Comparison of ENCODE assay signal across 9 cellular contexts in genomic region chr16:787261-787966, GRCh38. TPM values are rescaled to one million over a fixed set of nuclear protein-coding genes. Genes with fewer than 3 reads are reported as not detected.
DNase-seq lines count a peak whose midpoint lies in the region; ATAC-seq and TF ChIP-seq lines count a peak whose summit lies in the region.
"Had no signal": no experiment of that assay in that cellular context is flagged by ENCODE, and none has a peak within 500 bp of the region (broad histone marks: within the 10 kb centered on the region; RNA-seq: fewer than 3 reads in every experiment).

No MANE protein-coding gene starts in this region.

- H3K79me2 ChIP-seq in PC-9 (ENCODE audit: low read depth), result peaks cover 28% of the 10 kb centered on the region

- H3K27ac ChIP-seq in PC-9 (no peak overlapping the region), esophagus squamous epithelium (peak overlapping the region; percentile 69 to 90 (median 84)), sigmoid colon (peak overlapping the region in 3 of 4 donors; percentile 76 to 83 (median 77))

- H3K27me3 ChIP-seq in PC-9 (ENCODE audit: insufficient read depth, low read depth), result peaks cover 7% of the 10 kb centered on the region; the same call in 1 of the 2 replicates
- H3K27me3 ChIP-seq in esophagus squamous epithelium, result peaks cover 0 to 12% (median 0%) of the 10 kb centered on the region in 4 donors
- H3K27me3 ChIP-seq in sigmoid colon, result peaks cover 0 to 10% (median 9%) of the 10 kb centered on the region in 3 donors

- WGBS in esophagus squamous epithelium, 2 donors, result 0% methylated on average over 4 of the region's 48 CpGs; no CpG with 5 or more reads in 1 of the 2 donors
- WGBS in sigmoid colon, 2 donors, result 22 to 40% methylated on average over 48 of the region's 48 CpGs

- H3K4me3 ChIP-seq in PC-9 (peak overlapping the region; percentile 96), esophagus squamous epithelium (peak overlapping the region; percentile 80 to 99 (median 93)), sigmoid colon (peak overlapping the region; percentile 84 to 100 (median 94))

- intact Hi-C loops in PC-9 (cut with micrococcal nuclease; ENCODE audit: unreplicated experiment) (no loop called here), esophagus squamous epithelium (cut with DNase I) (loop anchor here (5.0 kb wide), 1 partner anchor 75 kb away; no protein-coding TSS in a partner anchor), sigmoid colon (cut with DNase I) (loop anchor here (2.0 kb wide), 1 partner anchor 77 kb away; no protein-coding TSS in a partner anchor)

- peaks cover 13% of the 10 kb centered on the region; the same call in 1 of the 2 replicates for H4K20me1 ChIP-seq in PC-9 (ENCODE audit: insufficient read depth)

- no peak for DNase-seq in PC-9
- no peak for DNase-seq in esophagus squamous epithelium (lab: John Stamatoyannopoulos, UW)
- no peak for DNase-seq in sigmoid colon
- DNase-seq in NCI-H187 (lab: John Stamatoyannopoulos, UW), result no peak
- no peak for DNase-seq in DMS153 (lab: John Stamatoyannopoulos, UW)
- no peak for DNase-seq in HEK293T (ENCODE audit: extremely low spot score)

- no peak for TF ChIP-seq EP300 in sigmoid colon (IDR thresholded peaks at IDR 0.05)

- peaks cover 10% of the 10 kb centered on the region; the same call in 1 of the 2 replicates for H3F3A ChIP-seq in PC-9 (ENCODE audit: insufficient read depth, low read depth)

- TF ChIP-seq POLR2A in esophagus squamous epithelium (IDR thresholded peaks at IDR 0.05) (no peak), sigmoid colon (IDR thresholded peaks at IDR 0.05) (no peak)

- CTCF ChIA-PET in PC-9 (lab: Charles Lee), result interaction anchor here (1.8 kb wide), 1 partner anchor 75 kb away, joined by 4 read pairs; no protein-coding TSS in a partner anchor
- CTCF ChIA-PET in HEK293T (lab: Yijun Ruan, JAX), result interaction anchor here (1.2 to 2.1 kb wide), 3 partner anchors 67 to 75 kb away, joined by 4 to 9 read pairs (median 5); partner anchors contain the start of gene METRN

- no peak for TF ChIP-seq CTCF in PC-9 (conservative IDR thresholded peaks at IDR 0.05)
- TF ChIP-seq CTCF in esophagus squamous epithelium (IDR thresholded peaks at IDR 0.05), result no peak
- TF ChIP-seq CTCF in sigmoid colon (IDR thresholded peaks at IDR 0.05), result no peak

- no peaks in the 10 kb centered on the region; the same call in 1 of the 2 replicates for H3K36me3 ChIP-seq in PC-9 (ENCODE audit: low read depth)
- H3K36me3 ChIP-seq in esophagus squamous epithelium, result peaks cover 0 to 35% (median 0%) of the 10 kb centered on the region in 3 donors
- peaks cover 0 to 13% (median 8%) of the 10 kb centered on the region in 4 donors for H3K36me3 ChIP-seq in sigmoid colon

- H3K4me2 ChIP-seq in PC-9, result peak overlapping the region; percentile 92

- POLR2A ChIA-PET in PC-9 (lab: Charles Lee; ENCODE audit: unreplicated experiment), result interaction anchor here (1.3 kb wide), 1 partner anchor 27 kb away, joined by 41 read pairs; the partner anchor contains the start of gene MSLN
- POLR2A ChIA-PET in HEK293T (lab: Yijun Ruan, JAX), result interaction anchor here (1.3 to 3.1 kb wide), 4 partner anchors 13 to 72 kb away, joined by 3 to 34 read pairs (median 24); partner anchors contain the start of genes ANTKMT, GNG13 and METRN

- peak; percentile 12 for ATAC-seq in GM19043 (IDR thresholded peaks at IDR 0.05; ENCODE audit: low read depth, unreplicated experiment)
- ATAC-seq in HG03039 (IDR thresholded peaks at IDR 0.05; ENCODE audit: unreplicated experiment), result no peak

- peaks cover 16% of the 10 kb centered on the region for H3K4me1 ChIP-seq in PC-9 (replicated peaks; ENCODE audit: insufficient read depth)
- peaks cover 32 to 59% (median 36%) of the 10 kb centered on the region in 3 donors for H3K4me1 ChIP-seq in esophagus squamous epithelium
- peaks cover 0 to 26% (median 24%) of the 10 kb centered on the region in 4 donors for H3K4me1 ChIP-seq in sigmoid colon

- no peaks in the 10 kb centered on the region for H3K9me2 ChIP-seq in PC-9 (ENCODE audit: insufficient read depth)

- BruUV-seq in PC-9 (replicated peaks; lab: Mats Ljungman, UMichigan), result no TSS peak

- no peaks in the 10 kb centered on the region for H3K9me3 ChIP-seq in PC-9 (ENCODE audit: insufficient read depth, low read depth)
- no peaks in the 10 kb centered on the region for H3K9me3 ChIP-seq in esophagus squamous epithelium
- no peaks in the 10 kb centered on the region for H3K9me3 ChIP-seq in sigmoid colon

- H2AFZ ChIP-seq in PC-9, result peak overlapping the region; percentile 79; the same call in 1 of the 2 replicates

TF ChIP-seq in HEK293T, 16 proteins besides CTCF, POLR2A, EP300 and RAD21:
- TF ChIP-seq ELF4 (IDR thresholded peaks at IDR 0.05), result no peak
- TF ChIP-seq SUZ12 (IDR thresholded peaks at IDR 0.05), result no peak
- TF ChIP-seq FOXA1 (IDR thresholded peaks at IDR 0.05), result no peak
- TF ChIP-seq FOXK2 (IDR thresholded peaks at IDR 0.05), result no peak
- TF ChIP-seq LEF1 (IDR thresholded peaks at IDR 0.05; ENCODE audit: borderline replicate concordance), result no peak
- TF ChIP-seq NFRKB (IDR thresholded peaks at IDR 0.05), result no peak
- no peak for TF ChIP-seq BHLHE40 (IDR thresholded peaks at IDR 0.05; ENCODE audit: borderline replicate concordance)
- no peak for TF ChIP-seq SP1 (IDR thresholded peaks at IDR 0.05)
- TF ChIP-seq CTBP1 (IDR thresholded peaks at IDR 0.05; ENCODE audit: borderline replicate concordance), result no peak
- no peak for TF ChIP-seq HDGF (IDR thresholded peaks at IDR 0.05; ENCODE audit: borderline replicate concordance)
- TF ChIP-seq FOXM1 (IDR thresholded peaks at IDR 0.05; ENCODE audit: borderline replicate concordance), result no peak
- TF ChIP-seq TARDBP (IDR thresholded peaks at IDR 0.05), result no peak
- TF ChIP-seq ARNT (IDR thresholded peaks at IDR 0.05), result no peak
- no peak for TF ChIP-seq ZNF384 (IDR thresholded peaks at IDR 0.05)
- no peak for TF ChIP-seq PKNOX1 (IDR thresholded peaks at IDR 0.05)
- no peak for TF ChIP-seq L3MBTL2 (conservative IDR thresholded peaks at IDR 0.05)
TF ChIP-seq in HEK293T: peak in this region for 0.

RNA-seq across cellular contexts. Expression of gene RPUSD1, which starts 0.8 kb away (rescaled TPM):
- 53.3 and 56.7 TPM in 2 replicates for total RNA-seq in PC-9 (2021)
- 10 to 100 TPM; 20.3 to 33.3 (median 24.9) TPM for total RNA-seq in esophagus squamous epithelium
- total RNA-seq in sigmoid colon, result 10 to 100 TPM; 10.7 to 20.2 (median 13.2) TPM
- polyA plus RNA-seq in sigmoid colon, result 10 to 100 TPM; 14.4 to 31.1 (median 17.3) TPM

RNA-seq across cellular contexts. Expression of gene CHTF18, which starts 1.0 kb away (rescaled TPM):
- total RNA-seq in PC-9 (2021) (67.7 and 77.8 TPM in 2 replicates), esophagus squamous epithelium (10 to 100 TPM in 1 of 4 donors, 1 to 10 TPM in 3; 5.0 to 17.8 (median 7.3) TPM), sigmoid colon (1 to 10 TPM; 2.8 to 7.7 (median 5.1) TPM)
- 10 to 100 TPM in 1 of 3 donors, 1 to 10 TPM in 2; 1.8 to 29.2 (median 1.8) TPM for polyA plus RNA-seq in sigmoid colon

RNA-seq across cellular contexts. Expression of gene GNG13, which starts 13.1 kb away (rescaled TPM):
- total RNA-seq in PC-9 (2021), result not detected in 2 replicates
- total RNA-seq in esophagus squamous epithelium, result not detected
- not detected for total RNA-seq in sigmoid colon
- polyA plus RNA-seq in sigmoid colon, result 1 to 10 TPM in 1 of 3 donors, under 1 TPM in 2; 0.47 to 1.2 (median 0.92) TPM
- total RNA-seq: NCI-H460 had no signal

RNA-seq across cellular contexts. Expression of gene MSLN, which starts 26.9 kb away (rescaled TPM):
- total RNA-seq in PC-9 (2021) (59.9 and 86.4 TPM in 2 replicates), esophagus squamous epithelium (1 to 10 TPM in 2 of 4 donors, under 1 TPM in 2; 0.79 to 5.4 (median 2.3) TPM), sigmoid colon (under 1 TPM in 1 of 4 donors, not detected in 3; 0.54 TPM)
- polyA plus RNA-seq in sigmoid colon, result 1 to 10 TPM; 1.2 to 3.5 (median 1.2) TPM

RNA-seq across cellular contexts. Expression of gene CIAO3, which starts 46.6 kb away (rescaled TPM):
- total RNA-seq in PC-9 (2021) (44.2 and 45.8 TPM in 2 replicates), esophagus squamous epithelium (10 to 100 TPM; 29.7 to 34.5 (median 33.2) TPM), sigmoid colon (10 to 100 TPM; 18.9 to 28.5 (median 23.8) TPM)
- polyA plus RNA-seq in sigmoid colon, result 10 to 100 TPM; 18.6 to 51.0 (median 25.4) TPM
